ENCODE assay signal across 15 cellular contexts in genomic region chr11:27241316-27242122, GRCh38.
DNase-seq lines count a peak whose midpoint lies in the region; ATAC-seq and TF ChIP-seq lines count a peak whose summit lies in the region.
"Had no signal": no experiment of that assay in that cellular context is flagged by ENCODE, and none has a peak within 500 bp of the region (broad histone marks: within the 10 kb centered on the region; RNA-seq: fewer than 3 reads in every experiment).

No MANE protein-coding gene starts in this region.

- no peak overlapping the region for H3K4me3 Mint-ChIP-seq in glutamatergic neuron (ENCODE audit: unreplicated experiment)
- no peak overlapping the region for H3K4me3 Mint-ChIP-seq in stimulated activated memory B cell treated with anti-CD40 and anti-IgM and Interleukin-4, amounts not matched to agents 10 μg/mL and 1 μg/mL and 100 μg/mL, for 72 hours
- H3K4me3 Mint-ChIP-seq: activated CD4-positive, alpha-beta memory T cell treated with anti-CD3 and anti-CD28 coated beads for 36 hours; T-helper 1 cell treated with Interleukin-12 subunit alpha and Interleukin-12 subunit beta and Interleukin-4 antibody, amounts not matched to agents 30 μg/mL and 1 μg/mL, for 36 hours had no signal

- no peak overlapping the region for H3K27ac Mint-ChIP-seq in glutamatergic neuron (ENCODE audit: unreplicated experiment)
- H3K27ac Mint-ChIP-seq in stimulated activated memory B cell treated with anti-CD40 and anti-IgM and Interleukin-4, amounts not matched to agents 10 μg/mL and 1 μg/mL and 100 μg/mL, for 72 hours, result no peak overlapping the region
- H3K27ac Mint-ChIP-seq: activated CD4-positive, alpha-beta memory T cell treated with anti-CD3 and anti-CD28 coated beads for 36 hours; T-helper 1 cell treated with Interleukin-12 subunit alpha and Interleukin-12 subunit beta and Interleukin-4 antibody, amounts not matched to agents 30 μg/mL and 1 μg/mL, for 36 hours had no signal

- no peaks in the 10 kb centered on the region for H3K36me3 Mint-ChIP-seq in glutamatergic neuron (ENCODE audit: unreplicated experiment)
- no peaks in the 10 kb centered on the region for H3K36me3 Mint-ChIP-seq in stimulated activated memory B cell treated with anti-CD40 and anti-IgM and Interleukin-4, amounts not matched to agents 10 μg/mL and 1 μg/mL and 100 μg/mL, for 72 hours
- H3K36me3 Mint-ChIP-seq: activated CD4-positive, alpha-beta memory T cell treated with anti-CD3 and anti-CD28 coated beads for 36 hours had no signal

- H3K9me3 Mint-ChIP-seq in glutamatergic neuron (ENCODE audit: unreplicated experiment), result peaks cover 2% of the 10 kb centered on the region
- no peaks in the 10 kb centered on the region for H3K9me3 Mint-ChIP-seq in stimulated activated memory B cell treated with anti-CD40 and anti-IgM and Interleukin-4, amounts not matched to agents 10 μg/mL and 1 μg/mL and 100 μg/mL, for 72 hours
- H3K9me3 Mint-ChIP-seq: activated CD4-positive, alpha-beta memory T cell treated with anti-CD3 and anti-CD28 coated beads for 36 hours; T-helper 1 cell treated with Interleukin-12 subunit alpha and Interleukin-12 subunit beta and Interleukin-4 antibody, amounts not matched to agents 30 μg/mL and 1 μg/mL, for 36 hours had no signal

- H3K9me3 ChIP-seq in Panc1 (ENCODE audit: control insufficient read depth, insufficient read depth, low read depth, low read length), result no peaks in the 10 kb centered on the region
- no peaks in the 10 kb centered on the region for H3K9me3 ChIP-seq in mesenchymal stem cell (ENCODE audit: control insufficient read depth, low read length)
- no peaks in the 10 kb centered on the region for H3K9me3 ChIP-seq in colonic mucosa

- H3K23ac ChIP-seq in mesenchymal stem cell (ENCODE audit: low read length in 2 of 2), result no peak overlapping the region

- H3K14ac ChIP-seq in mesenchymal stem cell (ENCODE audit: low read length in 2 of 2), result no peak overlapping the region

- H3K79me1 ChIP-seq in mesenchymal stem cell (replicated peaks; ENCODE audit: low read length, poor library complexity, severe bottlenecking), result no peaks in the 10 kb centered on the region

- no TSS peak for BruUV-seq in Panc1 (replicated peaks; lab: Mats Ljungman, UMichigan)

- no peak overlapping the region for H2BK5ac ChIP-seq in mesenchymal stem cell (ENCODE audit: low read depth, low read length, poor library complexity, severe bottlenecking)

- 33% methylated on average over 1 of the region's 2 CpGs for WGBS in mesenchymal stem cell

- intact Hi-C loops in Panc1 (cut with micrococcal nuclease; ENCODE audit: unreplicated experiment), result no loop called here
- intact Hi-C loops in colonic mucosa (cut with DNase I), result no loop called here

- in situ Hi-C loops in Panc1 (cut with HindIII; ENCODE audit: low pct_unique_long_range_greater_than_20kb, low sequenced_read_pairs), result no loop called here

- H3K4ac ChIP-seq in mesenchymal stem cell (ENCODE audit: low read depth in 1 of 2, low read length in 2 of 2), result no peak overlapping the region

- H3K27ac ChIP-seq in Panc1 (ENCODE audit: low read length) (peak overlapping the region; percentile 26; the same call in 1 of the 2 replicates), mesenchymal stem cell (ENCODE audit: low read length, poor library complexity, severe bottlenecking) (no peak overlapping the region), colonic mucosa (no peak overlapping the region)

- no peaks in the 10 kb centered on the region for H3K36me3 ChIP-seq in Panc1 (ENCODE audit: control insufficient read depth, insufficient read depth, low read length)
- H3K36me3 ChIP-seq in mesenchymal stem cell (ENCODE audit: control insufficient read depth in 1 of 2, insufficient read depth in 2 of 2, low read depth in 1 of 2, low read length in 2 of 2), result no peaks in the 10 kb centered on the region
- no peaks in the 10 kb centered on the region for H3K36me3 ChIP-seq in colonic mucosa

- H2AK5ac ChIP-seq in mesenchymal stem cell (ENCODE audit: low read length, severe bottlenecking), result no peak overlapping the region

- no peak overlapping the region for H2BK15ac ChIP-seq in mesenchymal stem cell (ENCODE audit: low read depth, poor library complexity, severe bottlenecking)

- TF ChIP-seq CTCF in Panc1 (IDR thresholded peaks at IDR 0.05) (no peak), cardiac fibroblast (IDR thresholded peaks at IDR 0.05; ENCODE audit: low read depth, low read length) (no peak), colonic mucosa (IDR thresholded peaks at IDR 0.05) (no peak), glutamatergic neuron (IDR thresholded peaks at IDR 0.05; ENCODE audit: partially characterized antibody, unreplicated experiment) (no peak)

- H2BK12ac ChIP-seq in mesenchymal stem cell (ENCODE audit: low read length in 2 of 2), result no peak overlapping the region

- peak; percentile 63 for DNase-seq in EL
- DNase-seq in Panc1 (ENCODE audit: low read depth, low spot score), result peak; percentile 51
- DNase-seq in cardiac fibroblast (ENCODE audit: low read depth in 2 of 2), result peak; percentile 46 to 86
- DNase-seq in mesenchymal stem cell, result peak; percentile 53
- DNase-seq in colonic mucosa, result no peak
- DNase-seq in glutamatergic neuron, result no peak
- DNase-seq: activated CD4-positive, alpha-beta memory T cell treated with anti-CD3 and anti-CD28 coated beads for 36 hours; cerebellar nuclear complex; H7; NCI-H2081 had no signal

- ATAC-seq in Panc1 (peak; percentile 76), HG03565 (IDR thresholded peaks at IDR 0.05; ENCODE audit: unreplicated experiment) (no peak)
- ATAC-seq in stimulated activated memory B cell treated with anti-CD40 and anti-IgM and Interleukin-4, amounts not matched to agents 10 μg/mL and 1 μg/mL and 100 μg/mL, for 72 hours, result no peak
- ATAC-seq: left lobe of liver had no signal

- no peak overlapping the region for H3K4me2 ChIP-seq in mesenchymal stem cell (ENCODE audit: low read length, poor library complexity, severe bottlenecking)

- H2AFZ ChIP-seq in mesenchymal stem cell (ENCODE audit: low read depth, low read length), result no peak overlapping the region

- no peaks in the 10 kb centered on the region for H3K27me3 Mint-ChIP-seq in glutamatergic neuron (ENCODE audit: unreplicated experiment)
- H3K27me3 Mint-ChIP-seq in stimulated activated memory B cell treated with anti-CD40 and anti-IgM and Interleukin-4, amounts not matched to agents 10 μg/mL and 1 μg/mL and 100 μg/mL, for 72 hours, result peaks cover 9% of the 10 kb centered on the region

- H2BK120ac ChIP-seq in mesenchymal stem cell (ENCODE audit: low read depth, low read length), result no peak overlapping the region

- peaks cover 5% of the 10 kb centered on the region for H3K4me1 Mint-ChIP-seq in glutamatergic neuron (ENCODE audit: low read depth, unreplicated experiment)
- H3K4me1 Mint-ChIP-seq in stimulated activated memory B cell treated with anti-CD40 and anti-IgM and Interleukin-4, amounts not matched to agents 10 μg/mL and 1 μg/mL and 100 μg/mL, for 72 hours, result no peaks in the 10 kb centered on the region

- H3K9ac ChIP-seq in mesenchymal stem cell (ENCODE audit: low read length) (peak overlapping the region; percentile 48), colonic mucosa (ENCODE audit: low read depth in 2 of 2, low read length in 2 of 2) (no peak overlapping the region)

- H3K4me1 ChIP-seq in Panc1 (ENCODE audit: control insufficient read depth, insufficient read depth, low read length) (no peaks in the 10 kb centered on the region; the same call in 1 of the 2 replicates), mesenchymal stem cell (ENCODE audit: control insufficient read depth, insufficient read depth, low read depth, low read length) (peaks cover 3% of the 10 kb centered on the region), colonic mucosa (no peaks in the 10 kb centered on the region)

- H3K18ac ChIP-seq in mesenchymal stem cell (ENCODE audit: low read depth in 1 of 2, low read length in 2 of 2), result no peak overlapping the region

- CTCF ChIA-PET in Panc1 (lab: Charles Lee), result no interaction called here

- H3K27me3 ChIP-seq in Panc1 (ENCODE audit: control insufficient read depth, insufficient read depth, low read length) (no peaks in the 10 kb centered on the region), mesenchymal stem cell (ENCODE audit: control insufficient read depth in 1 of 2, insufficient read depth in 1 of 2, low read length in 2 of 2) (no peaks in the 10 kb centered on the region), colonic mucosa (no peaks in the 10 kb centered on the region)

- no peak overlapping the region for H4K91ac ChIP-seq in mesenchymal stem cell (ENCODE audit: low read length)

- H3K4me3 ChIP-seq in Panc1 (ENCODE audit: low read depth in 2 of 2, low read length in 2 of 2) (no peak overlapping the region), cardiac fibroblast (replicated peaks in 1 of 2; ENCODE audit: low read depth in 2 of 2, low read length in 2 of 2) (no peak overlapping the region), mesenchymal stem cell (ENCODE audit: insufficient read depth in 1 of 2, low read depth in 1 of 2, low read length in 2 of 2) (no peak overlapping the region), colonic mucosa (no peak overlapping the region)
- H3K4me3 ChIP-seq: skin epidermis had no signal

- POLR2A ChIA-PET in Panc1 (lab: Charles Lee), result no interaction called here

- H4K8ac ChIP-seq in mesenchymal stem cell (ENCODE audit: low read length), result no peak overlapping the region

Comparison
In these comparisons a context has a peak if more than half of its experiments do, and no peak if none do; other contexts are left out.
1. DNase-seq: peak in EL (single experiment), Panc1 (single experiment), cardiac fibroblast (2 of 2) and mesenchymal stem cell (single experiment); none in colonic mucosa (single experiment) and glutamatergic neuron (single experiment).